In the genomic region with DNA sequence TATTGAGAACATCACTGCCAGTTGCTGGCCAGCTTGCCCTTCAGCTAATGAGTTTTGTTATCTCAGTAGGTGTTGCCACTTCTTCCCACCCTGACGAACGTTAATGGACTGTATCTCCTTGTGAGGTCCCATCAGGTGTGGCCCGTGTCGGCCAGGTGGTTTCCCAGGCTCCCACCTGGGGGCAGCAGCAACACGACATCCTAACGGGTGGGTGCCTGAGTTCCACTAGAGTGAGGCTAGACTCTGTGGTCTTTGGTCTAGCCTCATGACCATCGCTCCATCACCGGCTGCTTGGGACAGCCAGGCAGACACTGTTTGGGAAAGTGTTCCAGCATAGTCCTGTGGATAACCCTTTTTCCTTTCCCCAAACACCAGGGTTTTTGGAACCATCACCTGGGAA, we compare ENCODE assay signal across 9 cellular contexts. TPM values are rescaled to one million over a fixed set of nuclear protein-coding genes. Genes with fewer than 3 reads are reported as not detected.
DNase-seq lines count a peak whose midpoint lies in the region; ATAC-seq and TF ChIP-seq lines count a peak whose summit lies in the region.
"Had no signal": no experiment of that assay in that cellular context is flagged by ENCODE, and none has a peak within 500 bp of the region (broad histone marks: within the 10 kb centered on the region; RNA-seq: fewer than 3 reads in every experiment).

No MANE protein-coding gene starts in this region.

- H3K36me3 Mint-ChIP-seq in neural progenitor cell: peaks cover 3% of the 10 kb centered on the region

- H3K4me1 ChIP-seq in ascending aorta (peaks cover 0 to 8% of the 10 kb centered on the region in 2 donors), neural progenitor cell (no peaks in the 10 kb centered on the region)

- ATAC-seq in left colon (no peak), GM18505 (IDR thresholded peaks at IDR 0.05; ENCODE audit: unreplicated experiment) (no peak)

- H3K4me2 ChIP-seq in neural progenitor cell: no peak overlapping the region

- no peak for TF ChIP-seq CTCF in ascending aorta (IDR thresholded peaks at IDR 0.05)
- TF ChIP-seq CTCF in neural progenitor cell (IDR thresholded peaks at IDR 0.05): no peak

- POLR2A ChIA-PET in HEK293T (lab: Yijun Ruan, JAX): interaction anchor here (1.0 to 2.4 kb wide), 6 partner anchors 11 to 174 kb away, joined by 3 to 17 read pairs (median 4); partner anchors contain the start of gene LCMT1

- H3K9me3 ChIP-seq in ascending aorta (no peaks in the 10 kb centered on the region), neural progenitor cell (ENCODE audit: low read depth) (no peaks in the 10 kb centered on the region)
- H3K9me3 ChIP-seq: ovary had no signal

- no peak overlapping the region for H3K9ac ChIP-seq in neural progenitor cell

- peak overlapping the region; percentile 87 to 97 for H3K27ac ChIP-seq in ascending aorta
- no peak overlapping the region for H3K27ac ChIP-seq in neural progenitor cell

- no peak for TF ChIP-seq POLR2A in GM18505 (IDR thresholded peaks at IDR 0.05; ENCODE audit: borderline replicate concordance, extremely low read depth, insufficient read depth, insufficient read length)

- H3F3A ChIP-seq in neural progenitor cell (ENCODE audit: low read depth): no peaks in the 10 kb centered on the region

- H3K9me3 Mint-ChIP-seq in neural progenitor cell: peaks cover 3% of the 10 kb centered on the region

- H3K4me3 Mint-ChIP-seq in neural progenitor cell: peak overlapping the region; percentile 82

- H3K4me1 Mint-ChIP-seq in neural progenitor cell: peaks cover 7% of the 10 kb centered on the region

- intact Hi-C loops in ascending aorta (cut with DNase I): loop anchor here (1.0 to 2.0 kb wide), 4 partner anchors 17 to 51 kb away; partner anchors contain the start of gene ARHGAP17
- intact Hi-C loops in left colon (cut with DNase I, micrococcal nuclease): loop anchor here in 1 of 2 donors (10.0 kb wide), 1 partner anchor 49 kb away; the partner anchor contains the start of gene LCMT1

- no peak overlapping the region for H3K27ac Mint-ChIP-seq in neural progenitor cell

- H2AFZ ChIP-seq in neural progenitor cell (replicated peaks): peak overlapping the region; percentile 75

- H3K27me3 Mint-ChIP-seq in neural progenitor cell (ENCODE audit: insufficient read depth, low read depth): peaks cover 9% of the 10 kb centered on the region

- H4K20me1 ChIP-seq in neural progenitor cell (ENCODE audit: low read depth): no peaks in the 10 kb centered on the region

- no peaks in the 10 kb centered on the region for H3K79me2 ChIP-seq in neural progenitor cell (ENCODE audit: low read depth)

- CTCF ChIA-PET in HEK293T (lab: Yijun Ruan, JAX): no interaction called here

- H3K27me3 ChIP-seq in ascending aorta (no peaks in the 10 kb centered on the region), neural progenitor cell (peaks cover 40% of the 10 kb centered on the region)
- H3K27me3 ChIP-seq: ovary had no signal

- DNase-seq in ELF-1 (ENCODE audit: low read depth, low spot score) (peak; percentile 65), HEK293T (ENCODE audit: extremely low spot score) (peak; percentile 15), ascending aorta (ENCODE audit: low spot score in 2 of 2) (no peak), neural progenitor cell (ENCODE audit: low spot score) (no peak), anterior cingulate cortex (lab: John Stamatoyannopoulos, UW) (no peak), left colon (no peak), inferior parietal cortex (ENCODE audit: extremely low spot score) (no peak)

- H3K4me3 ChIP-seq in ascending aorta (no peak overlapping the region), neural progenitor cell (no peak overlapping the region)

- no peaks in the 10 kb centered on the region for H3K36me3 ChIP-seq in ascending aorta
- no peaks in the 10 kb centered on the region for H3K36me3 ChIP-seq in neural progenitor cell
- H3K36me3 ChIP-seq: ovary had no signal

TF ChIP-seq in HEK293T, 16 proteins besides CTCF, POLR2A, EP300 and RAD21:
- TF ChIP-seq L3MBTL2 (conservative IDR thresholded peaks at IDR 0.05) (no peak), ARNT (IDR thresholded peaks at IDR 0.05) (no peak), LEF1 (IDR thresholded peaks at IDR 0.05; ENCODE audit: borderline replicate concordance) (no peak), NFRKB (IDR thresholded peaks at IDR 0.05) (no peak), FOXM1 (IDR thresholded peaks at IDR 0.05; ENCODE audit: borderline replicate concordance) (no peak), SP1 (IDR thresholded peaks at IDR 0.05) (no peak), ZNF384 (IDR thresholded peaks at IDR 0.05) (no peak), CTBP1 (IDR thresholded peaks at IDR 0.05; ENCODE audit: borderline replicate concordance) (no peak), HDGF (IDR thresholded peaks at IDR 0.05; ENCODE audit: borderline replicate concordance) (no peak), BHLHE40 (IDR thresholded peaks at IDR 0.05; ENCODE audit: borderline replicate concordance) (no peak), FOXK2 (IDR thresholded peaks at IDR 0.05) (no peak), SUZ12 (IDR thresholded peaks at IDR 0.05) (no peak), ELF4 (IDR thresholded peaks at IDR 0.05) (no peak), TARDBP (IDR thresholded peaks at IDR 0.05) (no peak)
TF ChIP-seq in HEK293T: peak in this region for 0.

RNA-seq across cellular contexts. Expression of gene LCMT1, which starts 45.6 kb away (rescaled TPM):
- total RNA-seq in ascending aorta: 2.6 TPM
- 69.0 and 73.4 TPM in 2 replicates for total RNA-seq in neural progenitor cell (ENCODE audit: low replicate concordance)
- 10 to 100 TPM; 43.8 to 55.8 TPM for total RNA-seq in left colon

RNA-seq across cellular contexts. Expression of gene ARHGAP17, which starts 50.7 kb away (rescaled TPM):
- total RNA-seq in ascending aorta (133 TPM), neural progenitor cell (ENCODE audit: low replicate concordance) (33.1 and 53.9 TPM in 2 replicates), left colon (100 to 1,000 TPM; 107 to 129 TPM)

Comparison
In these comparisons a context has a peak if more than half of its experiments do, and no peak if none do; other contexts are left out.
1. DNase-seq: peak in ELF-1 (single experiment) and HEK293T (single experiment); none in ascending aorta (0 of 2), neural progenitor cell (single experiment), anterior cingulate cortex (0 of 58), left colon (0 of 2) and inferior parietal cortex (single experiment).
2. RNA of gene LCMT1, which starts 45.6 kb away (total RNA-seq): 69.0 to 73.4 TPM in neural progenitor cell and 43.8 to 55.8 TPM in left colon; 2.6 TPM in ascending aorta (single experiment); every median in the first group is over 10 times any median in the second.